ENCODE assay signal across 8 cellular contexts in the genomic region with DNA sequence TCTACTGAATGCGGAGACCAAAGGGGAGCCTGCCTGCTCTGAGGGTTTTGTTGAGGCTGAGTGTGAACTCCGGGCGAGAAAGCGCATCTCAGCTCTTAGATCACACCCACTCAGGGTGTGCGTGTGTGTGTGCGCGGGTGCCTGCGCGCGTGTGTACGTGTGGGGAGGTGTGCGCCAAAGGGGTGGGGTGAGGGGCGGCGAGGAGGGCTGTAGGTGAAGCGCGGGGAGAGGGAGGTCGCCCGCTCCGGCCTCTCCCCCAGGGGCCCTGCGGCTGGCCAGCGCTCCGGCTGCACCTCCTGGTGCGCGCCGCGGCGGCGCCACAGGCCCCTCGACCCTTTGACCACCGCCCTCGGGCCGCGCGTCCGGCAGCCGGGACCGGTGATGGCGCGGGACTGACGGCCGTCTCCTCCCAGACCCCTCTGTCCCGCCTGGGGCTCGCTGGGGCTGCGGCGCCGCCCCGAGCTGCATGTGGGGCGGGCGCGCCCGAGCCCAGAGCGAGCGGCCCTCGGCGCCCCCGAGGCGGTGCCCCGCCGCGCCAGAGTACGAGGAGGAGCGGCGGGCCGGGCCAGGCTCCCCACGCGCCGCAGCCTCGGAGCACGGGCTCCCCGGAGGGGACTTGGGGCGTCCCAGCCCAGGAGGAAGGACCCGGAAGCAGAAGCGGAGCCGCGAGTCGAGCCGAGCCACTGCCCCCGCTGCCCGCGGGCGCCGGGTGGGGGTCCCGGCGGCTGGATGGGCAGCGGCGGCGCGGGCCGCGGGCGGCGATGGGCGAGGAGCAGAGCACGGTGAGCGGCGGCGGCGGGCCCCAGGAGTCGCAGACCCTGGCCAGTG. TPM values are rescaled to one million over a fixed set of nuclear protein-coding genes. Genes with fewer than 3 reads are reported as not detected.
DNase-seq lines count a peak whose midpoint lies in the region; ATAC-seq and TF ChIP-seq lines count a peak whose summit lies in the region.

A gene with protein sequence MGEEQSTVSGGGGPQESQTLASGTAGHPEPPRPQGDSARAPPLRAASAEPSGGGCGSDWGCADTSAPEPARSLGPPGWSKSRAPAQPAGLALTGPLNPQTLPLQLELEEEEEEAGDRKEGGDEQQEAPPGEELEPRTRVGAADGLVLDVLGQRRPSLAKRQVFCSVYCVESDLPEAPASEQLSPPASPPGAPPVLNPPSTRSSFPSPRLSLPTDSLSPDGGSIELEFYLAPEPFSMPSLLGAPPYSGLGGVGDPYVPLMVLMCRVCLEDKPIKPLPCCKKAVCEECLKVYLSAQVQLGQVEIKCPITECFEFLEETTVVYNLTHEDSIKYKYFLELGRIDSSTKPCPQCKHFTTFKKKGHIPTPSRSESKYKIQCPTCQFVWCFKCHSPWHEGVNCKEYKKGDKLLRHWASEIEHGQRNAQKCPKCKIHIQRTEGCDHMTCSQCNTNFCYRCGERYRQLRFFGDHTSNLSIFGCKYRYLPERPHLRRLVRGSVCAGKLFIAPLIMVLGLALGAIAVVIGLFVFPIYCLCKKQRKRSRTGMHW (plus strand): TSS at position 654 of the 828 bp plus-strand sequence. CDS start 108 bp downstream, at position 762.

- no peak for TF ChIP-seq CTCF in foreskin keratinocyte (conservative IDR thresholded peaks at IDR 0.05)
- TF ChIP-seq CTCF in vagina (IDR thresholded peaks at IDR 0.05): no peak

- POLR2A ChIA-PET in activated CD4-positive, alpha-beta T cell treated with anti-CD3 and anti-CD28 coated beads for 36 hours (lab: Charles Lee): no interaction called here
- POLR2A ChIA-PET in naive thymus-derived CD4-positive, alpha-beta T cell (lab: Charles Lee): no interaction called here

- intact Hi-C loops in activated CD4-positive, alpha-beta T cell treated with anti-CD3 and anti-CD28 coated beads for 36 hours (cut with DNase I, micrococcal nuclease): loop anchor here in 1 of 2 experiments (5.0 kb wide), 1 partner anchor 150 kb away; no protein-coding TSS in a partner anchor
- intact Hi-C loops in naive thymus-derived CD4-positive, alpha-beta T cell (cut with micrococcal nuclease): loop anchor here (5.0 to 10.0 kb wide), 3 partner anchors 105 to 150 kb away; no protein-coding TSS in a partner anchor
- intact Hi-C loops in vagina (cut with DNase I): loop anchor here (10.0 kb wide), 1 partner anchor 143 kb away; no protein-coding TSS in a partner anchor

- H3K4me1 ChIP-seq in foreskin keratinocyte: peaks cover 33% of the 10 kb centered on the region
- no peaks in the 10 kb centered on the region for H3K4me1 ChIP-seq in naive thymus-derived CD4-positive, alpha-beta T cell (ENCODE audit: control insufficient read depth in 2 of 2, insufficient read depth in 2 of 2, low read length in 2 of 2)
- H3K4me1 ChIP-seq in vagina: peaks cover 44% of the 10 kb centered on the region

- TF ChIP-seq POLR2A in vagina (IDR thresholded peaks at IDR 0.05): peak in 1 of 2 donors; percentile 18

- peak; percentile 65 for ATAC-seq in activated CD4-positive, alpha-beta T cell treated with anti-CD3 and anti-CD28 coated beads for 36 hours
- ATAC-seq in activated T-cell treated with anti-CD3 and anti-CD28 coated beads, Interleukin-2, amount 50 U/mL, for 72 hours (replicated peaks in 1 of 2): peak; percentile 71 to 74
- peak; percentile 43 for ATAC-seq in foreskin keratinocyte
- ATAC-seq in naive thymus-derived CD4-positive, alpha-beta T cell: peak; percentile 63

- no peak within 1 kb of the TSS for H3K4me3 ChIP-seq in naive thymus-derived CD4-positive, alpha-beta T cell (ENCODE audit: low read length)
- peak within 1 kb of the TSS; percentile 82 to 83 for H3K4me3 ChIP-seq in vagina

- H3K36me3 Mint-ChIP-seq in activated CD4-positive, alpha-beta T cell treated with anti-CD3 and anti-CD28 coated beads for 36 hours (ENCODE audit: low read depth): no peaks in the 10 kb centered on the region
- peaks cover 3 to 4% of the 10 kb centered on the region in 2 donors for H3K36me3 Mint-ChIP-seq in activated T-cell treated with anti-CD3 and anti-CD28 coated beads, Interleukin-2, amount 50 U/mL, for 72 hours (ENCODE audit: insufficient read depth in 2 of 2)
- H3K36me3 Mint-ChIP-seq in naive thymus-derived CD4-positive, alpha-beta T cell: no peaks in the 10 kb centered on the region

- H3K27me3 Mint-ChIP-seq in activated CD4-positive, alpha-beta T cell treated with anti-CD3 and anti-CD28 coated beads for 36 hours: peaks cover 44% of the 10 kb centered on the region
- peaks cover 72% of the 10 kb centered on the region for H3K27me3 Mint-ChIP-seq in activated T-cell treated with anti-CD3 and anti-CD28 coated beads, Interleukin-2, amount 50 U/mL, for 72 hours (ENCODE audit: low read depth)
- H3K27me3 Mint-ChIP-seq in naive thymus-derived CD4-positive, alpha-beta T cell: peaks cover 54 to 78% (median 61%) of the 10 kb centered on the region in 5 donors

- no peaks in the 10 kb centered on the region for H3K9me3 Mint-ChIP-seq in activated CD4-positive, alpha-beta T cell treated with anti-CD3 and anti-CD28 coated beads for 36 hours (ENCODE audit: low read depth)
- H3K9me3 Mint-ChIP-seq in activated T-cell treated with anti-CD3 and anti-CD28 coated beads, Interleukin-2, amount 50 U/mL, for 72 hours: peaks cover 0 to 2% of the 10 kb centered on the region in 2 donors
- H3K9me3 Mint-ChIP-seq in naive thymus-derived CD4-positive, alpha-beta T cell: peaks cover 0 to 6% (median 0%) of the 10 kb centered on the region in 11 donors

- H3K36me3 ChIP-seq in naive thymus-derived CD4-positive, alpha-beta T cell (ENCODE audit: control insufficient read depth in 2 of 3, insufficient read depth in 3 of 3, low read length in 3 of 3): no peaks in the 10 kb centered on the region
- no peaks in the 10 kb centered on the region for H3K36me3 ChIP-seq in vagina

- H3K27me3 ChIP-seq in foreskin keratinocyte (no peaks in the 10 kb centered on the region), vagina (no peaks in the 10 kb centered on the region)
- H3K27me3 ChIP-seq in naive thymus-derived CD4-positive, alpha-beta T cell (ENCODE audit: control insufficient read depth in 2 of 2, insufficient read depth in 2 of 2, low read length in 2 of 2): no peaks in the 10 kb centered on the region

- H3K4me1 Mint-ChIP-seq in activated CD4-positive, alpha-beta T cell treated with anti-CD3 and anti-CD28 coated beads for 36 hours: peaks cover 21% of the 10 kb centered on the region
- H3K4me1 Mint-ChIP-seq in activated T-cell treated with anti-CD3 and anti-CD28 coated beads, Interleukin-2, amount 50 U/mL, for 72 hours (ENCODE audit: low read depth): peaks cover 38% of the 10 kb centered on the region
- peaks cover 15 to 31% (median 25%) of the 10 kb centered on the region in 7 donors for H3K4me1 Mint-ChIP-seq in naive thymus-derived CD4-positive, alpha-beta T cell

- peak within 1 kb of the TSS; percentile 70 for H3K4me3 Mint-ChIP-seq in activated CD4-positive, alpha-beta T cell treated with anti-CD3 and anti-CD28 coated beads for 36 hours
- peak within 1 kb of the TSS; percentile 83 to 90 for H3K4me3 Mint-ChIP-seq in activated T-cell treated with anti-CD3 and anti-CD28 coated beads, Interleukin-2, amount 50 U/mL, for 72 hours
- peak within 1 kb of the TSS; percentile 72 to 89 (median 81) for H3K4me3 Mint-ChIP-seq in naive thymus-derived CD4-positive, alpha-beta T cell

- H3K27ac Mint-ChIP-seq in activated CD4-positive, alpha-beta T cell treated with anti-CD3 and anti-CD28 coated beads for 36 hours: peak within 1 kb of the TSS; percentile 28
- H3K27ac Mint-ChIP-seq in activated T-cell treated with anti-CD3 and anti-CD28 coated beads, Interleukin-2, amount 50 U/mL, for 72 hours: no peak within 1 kb of the TSS
- peak within 1 kb of the TSS in 3 of 9 donors; percentile 16 to 60 (median 45) for H3K27ac Mint-ChIP-seq in naive thymus-derived CD4-positive, alpha-beta T cell

- peak; percentile 58 for DNase-seq in activated CD4-positive, alpha-beta T cell treated with anti-CD3 and anti-CD28 coated beads for 36 hours
- DNase-seq in activated CD4-positive, alpha-beta T cell treated with anti-CD3 and anti-CD28 coated beads, Interleukin-2, amount 50 U/mL, for 1 hour: no peak
- DNase-seq in M059J (ENCODE audit: low read depth) (peak; percentile 71), foreskin keratinocyte (peak in 1 of 2 donors; percentile 63), vagina (ENCODE audit: extremely low spot score in 2 of 2) (no peak)
- peak; percentile 20 to 36 for DNase-seq in activated T-cell treated with anti-CD3 and anti-CD28 coated beads, Interleukin-2, amount 50 U/mL, for 72 hours
- DNase-seq in naive thymus-derived CD4-positive, alpha-beta T cell: peak in 5 of 9 donors; percentile 8 to 48 (median 16)
- DNase-seq in stimulated activated naive CD4-positive, alpha-beta T cell treated with Interleukin-2 at 50 U/mL for 16 hours (lab: John Stamatoyannopoulos, UW): no peak

- H3K9me3 ChIP-seq in naive thymus-derived CD4-positive, alpha-beta T cell (ENCODE audit: control insufficient read depth in 2 of 3, low read length in 3 of 3): no peaks in the 10 kb centered on the region
- H3K9me3 ChIP-seq in vagina: no peaks in the 10 kb centered on the region

- CTCF ChIA-PET in activated CD4-positive, alpha-beta T cell treated with anti-CD3 and anti-CD28 coated beads for 36 hours (lab: Charles Lee): no interaction called here
- CTCF ChIA-PET in naive thymus-derived CD4-positive, alpha-beta T cell (lab: Charles Lee): no interaction called here

- H3K27ac ChIP-seq in foreskin keratinocyte (peak within 1 kb of the TSS; percentile 76), vagina (peak within 1 kb of the TSS; percentile 97)
- H3K27ac ChIP-seq in naive thymus-derived CD4-positive, alpha-beta T cell (ENCODE audit: low read depth, low read length): no peak within 1 kb of the TSS

RNA-seq across cellular contexts. Expression of the gene that starts here (rescaled TPM):
- 1 to 10 TPM; 1.7 to 2.4 TPM for total RNA-seq in activated CD4-positive, alpha-beta T cell treated with anti-CD3 and anti-CD28 coated beads for 36 hours
- 10.6 and 12.0 TPM in 2 replicates for total RNA-seq in M059J (2014; rRNA removed; shearing (Covaris generic))
- 1 to 10 TPM; 1.2 to 1.9 TPM for total RNA-seq in activated T-cell treated with anti-CD3 and anti-CD28 coated beads, Interleukin-2, amount 50 U/mL, for 72 hours
- total RNA-seq in foreskin keratinocyte: 24.9 and 37.4 TPM in 2 replicates
- polyA plus RNA-seq in foreskin keratinocyte: 5.8 and 6.2 TPM in 2 replicates
- 1 to 10 TPM in 4 of 5 experiments, under 1 TPM in 1; 0.89 to 3.6 (median 1.9) TPM for total RNA-seq in naive thymus-derived CD4-positive, alpha-beta T cell
- under 1 TPM in 1 of 2 donors, not detected in 1; 0.61 TPM for polyA plus RNA-seq in naive thymus-derived CD4-positive, alpha-beta T cell
- 26.0 TPM for total RNA-seq in vagina

Comparison
In these comparisons a context has a peak if more than half of its experiments do, and no peak if none do; other contexts are left out.
1. DNase-seq: peak in activated CD4-positive, alpha-beta T cell treated with anti-CD3 and anti-CD28 coated beads for 36 hours (single experiment), M059J (single experiment), activated T-cell treated with anti-CD3 and anti-CD28 coated beads, Interleukin-2, amount 50 U/mL, for 72 hours (2 of 2) and naive thymus-derived CD4-positive, alpha-beta T cell (5 of 9); none in activated CD4-positive, alpha-beta T cell treated with anti-CD3 and anti-CD28 coated beads, Interleukin-2, amount 50 U/mL, for 1 hour (single experiment), vagina (0 of 2) and stimulated activated naive CD4-positive, alpha-beta T cell treated with Interleukin-2 at 50 U/mL for 16 hours (single experiment).
2. Peak in every context shown above with its lines, with median percentiles within 50 percentile points of each other: ATAC-seq and H3K4me3 Mint-ChIP-seq.